ENCODE assay signal across 1 cellular context in the genomic region with DNA sequence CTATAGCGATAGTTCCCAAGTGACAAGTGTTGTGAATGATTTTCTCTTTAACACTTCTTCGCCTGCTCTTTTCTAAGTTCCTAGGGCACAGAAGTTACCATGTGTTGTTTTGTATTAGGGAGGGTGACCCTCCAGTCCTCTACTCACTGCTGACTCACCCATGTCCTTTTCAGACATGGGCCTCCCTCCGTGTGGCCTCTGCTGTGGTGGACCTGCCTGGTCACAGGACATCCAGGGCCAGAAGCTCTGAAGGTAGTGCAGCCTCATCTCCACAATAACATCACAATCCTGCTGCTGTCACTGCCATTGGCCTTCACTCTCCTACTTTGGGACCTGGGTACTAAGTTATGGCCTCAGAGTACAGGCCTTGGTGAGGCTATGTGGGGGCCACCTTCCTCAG.
TF ChIP-seq lines count a peak whose summit lies in the region.

No MANE protein-coding gene starts in this region.

TF ChIP-seq in HepG2, 621 proteins besides CTCF, POLR2A, EP300 and RAD21 (continued from another document):
- no peak for TF ChIP-seq ZNF547 (CRISPR knock-in tag; IDR thresholded peaks at IDR 0.05)
- TF ChIP-seq HIVEP1 (CRISPR knock-in tag; IDR thresholded peaks at IDR 0.05), result no peak
- no peak for TF ChIP-seq ZNF160 (CRISPR knock-in tag; IDR thresholded peaks at IDR 0.05)
- no peak for TF ChIP-seq ETV6 (CRISPR knock-in tag; conservative IDR thresholded peaks at IDR 0.05)
- no peak for TF ChIP-seq ZNF251 (CRISPR knock-in tag; IDR thresholded peaks at IDR 0.05)
- no peak for TF ChIP-seq FLYWCH1 (CRISPR knock-in tag; IDR thresholded peaks at IDR 0.05)
- no peak for TF ChIP-seq HNRNPH1 (optimal IDR thresholded peaks at IDR 0.05; ENCODE audit: low read depth, low read length)
- TF ChIP-seq RBM22 (optimal IDR thresholded peaks at IDR 0.05; ENCODE audit: low read length), result no peak
- no peak for TF ChIP-seq ZSCAN21 (CRISPR knock-in tag; IDR thresholded peaks at IDR 0.05; ENCODE audit: borderline replicate concordance)
- no peak for TF ChIP-seq BRCA1 (CRISPR knock-in tag; IDR thresholded peaks at IDR 0.05)
- TF ChIP-seq EEA1 (CRISPR knock-in tag; IDR thresholded peaks at IDR 0.05; ENCODE audit: borderline replicate concordance), result no peak
- no peak for TF ChIP-seq ZNF713 (CRISPR knock-in tag; IDR thresholded peaks at IDR 0.05)
- TF ChIP-seq ZNF607 (CRISPR knock-in tag; IDR thresholded peaks at IDR 0.05; ENCODE audit: borderline replicate concordance), result no peak
- TF ChIP-seq, protein P1, sequence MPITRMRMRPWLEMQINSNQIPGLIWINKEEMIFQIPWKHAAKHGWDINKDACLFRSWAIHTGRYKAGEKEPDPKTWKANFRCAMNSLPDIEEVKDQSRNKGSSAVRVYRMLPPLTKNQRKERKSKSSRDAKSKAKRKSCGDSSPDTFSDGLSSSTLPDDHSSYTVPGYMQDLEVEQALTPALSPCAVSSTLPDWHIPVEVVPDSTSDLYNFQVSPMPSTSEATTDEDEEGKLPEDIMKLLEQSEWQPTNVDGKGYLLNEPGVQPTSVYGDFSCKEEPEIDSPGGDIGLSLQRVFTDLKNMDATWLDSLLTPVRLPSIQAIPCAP (CRISPR knock-in tag; IDR thresholded peaks at IDR 0.05; ENCODE audit: low read depth), result no peak
- no peak for TF ChIP-seq ZMYM2 (CRISPR knock-in tag; IDR thresholded peaks at IDR 0.05)
- no peak for TF ChIP-seq HNF4A (CRISPR knock-in tag; IDR thresholded peaks at IDR 0.05)
- 0 out of 2 replicates have a peak, but pooled peaks have one; percentile 24 for TF ChIP-seq ZNF441 (CRISPR knock-in tag; IDR thresholded peaks at IDR 0.05; ENCODE audit: borderline replicate concordance)
- TF ChIP-seq ONECUT2 (CRISPR knock-in tag; IDR thresholded peaks at IDR 0.05), result no peak
- no peak for TF ChIP-seq ZNF792 (CRISPR knock-in tag; IDR thresholded peaks at IDR 0.05)
- TF ChIP-seq, protein P2, sequence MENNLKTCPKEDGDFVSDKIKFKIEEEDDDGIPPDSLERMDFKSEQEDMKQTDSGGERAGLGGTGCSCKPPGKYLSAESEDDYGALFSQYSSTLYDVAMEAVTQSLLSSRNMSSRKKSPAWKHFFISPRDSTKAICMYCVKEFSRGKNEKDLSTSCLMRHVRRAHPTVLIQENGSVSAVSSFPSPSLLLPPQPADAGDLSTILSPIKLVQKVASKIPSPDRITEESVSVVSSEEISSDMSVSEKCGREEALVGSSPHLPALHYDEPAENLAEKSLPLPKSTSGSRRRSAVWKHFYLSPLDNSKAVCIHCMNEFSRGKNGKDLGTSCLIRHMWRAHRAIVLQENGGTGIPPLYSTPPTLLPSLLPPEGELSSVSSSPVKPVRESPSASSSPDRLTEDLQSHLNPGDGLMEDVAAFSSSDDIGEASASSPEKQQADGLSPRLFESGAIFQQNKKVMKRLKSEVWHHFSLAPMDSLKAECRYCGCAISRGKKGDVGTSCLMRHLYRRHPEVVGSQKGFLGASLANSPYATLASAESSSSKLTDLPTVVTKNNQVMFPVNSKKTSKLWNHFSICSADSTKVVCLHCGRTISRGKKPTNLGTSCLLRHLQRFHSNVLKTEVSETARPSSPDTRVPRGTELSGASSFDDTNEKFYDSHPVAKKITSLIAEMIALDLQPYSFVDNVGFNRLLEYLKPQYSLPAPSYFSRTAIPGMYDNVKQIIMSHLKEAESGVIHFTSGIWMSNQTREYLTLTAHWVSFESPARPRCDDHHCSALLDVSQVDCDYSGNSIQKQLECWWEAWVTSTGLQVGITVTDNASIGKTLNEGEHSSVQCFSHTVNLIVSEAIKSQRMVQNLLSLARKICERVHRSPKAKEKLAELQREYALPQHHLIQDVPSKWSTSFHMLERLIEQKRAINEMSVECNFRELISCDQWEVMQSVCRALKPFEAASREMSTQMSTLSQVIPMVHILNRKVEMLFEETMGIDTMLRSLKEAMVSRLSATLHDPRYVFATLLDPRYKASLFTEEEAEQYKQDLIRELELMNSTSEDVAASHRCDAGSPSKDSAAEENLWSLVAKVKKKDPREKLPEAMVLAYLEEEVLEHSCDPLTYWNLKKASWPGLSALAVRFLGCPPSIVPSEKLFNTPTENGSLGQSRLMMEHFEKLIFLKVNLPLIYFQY (CRISPR knock-in tag; IDR thresholded peaks at IDR 0.05; ENCODE audit: borderline replicate concordance), result no peak
- TF ChIP-seq NFE2 (CRISPR knock-in tag; IDR thresholded peaks at IDR 0.05), result no peak
- TF ChIP-seq, protein P3, sequence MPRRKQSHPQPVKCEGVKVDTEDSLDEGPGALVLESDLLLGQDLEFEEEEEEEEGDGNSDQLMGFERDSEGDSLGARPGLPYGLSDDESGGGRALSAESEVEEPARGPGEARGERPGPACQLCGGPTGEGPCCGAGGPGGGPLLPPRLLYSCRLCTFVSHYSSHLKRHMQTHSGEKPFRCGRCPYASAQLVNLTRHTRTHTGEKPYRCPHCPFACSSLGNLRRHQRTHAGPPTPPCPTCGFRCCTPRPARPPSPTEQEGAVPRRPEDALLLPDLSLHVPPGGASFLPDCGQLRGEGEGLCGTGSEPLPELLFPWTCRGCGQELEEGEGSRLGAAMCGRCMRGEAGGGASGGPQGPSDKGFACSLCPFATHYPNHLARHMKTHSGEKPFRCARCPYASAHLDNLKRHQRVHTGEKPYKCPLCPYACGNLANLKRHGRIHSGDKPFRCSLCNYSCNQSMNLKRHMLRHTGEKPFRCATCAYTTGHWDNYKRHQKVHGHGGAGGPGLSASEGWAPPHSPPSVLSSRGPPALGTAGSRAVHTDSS (CRISPR knock-in tag; conservative IDR thresholded peaks at IDR 0.05), result no peak
- TF ChIP-seq MXI1 (IDR thresholded peaks at IDR 0.05; ENCODE audit: borderline replicate concordance, low read depth, low read length), result no peak
TF ChIP-seq in HepG2: peak in this region for 8.
